1 cellular context compared by ENCODE assay signal in genomic region chr5:115815693-115816225, GRCh38.
TF ChIP-seq lines count a peak whose summit lies in the region.

No MANE protein-coding gene starts in this region.

TF ChIP-seq in IMR-90, 13 proteins besides CTCF, POLR2A, EP300 and RAD21 (continued from another document):
- TF ChIP-seq USF2 (IDR thresholded peaks at IDR 0.05; ENCODE audit: low read depth, low read length) (no peak), NFE2L2 (IDR thresholded peaks at IDR 0.05; ENCODE audit: low read depth, low read length) (no peak), CEBPB (IDR thresholded peaks at IDR 0.05; ENCODE audit: low read depth, low read length) (no peak), MAZ (IDR thresholded peaks at IDR 0.05; ENCODE audit: borderline replicate concordance, low read depth, low read length) (no peak), FOS (IDR thresholded peaks at IDR 0.05; ENCODE audit: low read depth, low read length) (no peak), RCOR1 (IDR thresholded peaks at IDR 0.05; ENCODE audit: insufficient replicate concordance, low read length) (no peak), MAFK (IDR thresholded peaks at IDR 0.05; ENCODE audit: low read depth, low read length) (no peak), CHD1 (IDR thresholded peaks at IDR 0.05; ENCODE audit: low read depth, low read length) (no peak), SMC3 (IDR thresholded peaks at IDR 0.05; ENCODE audit: low read depth, low read length) (no peak), ELK1 (IDR thresholded peaks at IDR 0.05; ENCODE audit: borderline replicate concordance, low read depth, low read length) (no peak), MXI1 (IDR thresholded peaks at IDR 0.05; ENCODE audit: borderline replicate concordance, low read depth, low read length) (no peak)
